Comparison of ENCODE assay signal across 10 cellular contexts in the genomic region with DNA sequence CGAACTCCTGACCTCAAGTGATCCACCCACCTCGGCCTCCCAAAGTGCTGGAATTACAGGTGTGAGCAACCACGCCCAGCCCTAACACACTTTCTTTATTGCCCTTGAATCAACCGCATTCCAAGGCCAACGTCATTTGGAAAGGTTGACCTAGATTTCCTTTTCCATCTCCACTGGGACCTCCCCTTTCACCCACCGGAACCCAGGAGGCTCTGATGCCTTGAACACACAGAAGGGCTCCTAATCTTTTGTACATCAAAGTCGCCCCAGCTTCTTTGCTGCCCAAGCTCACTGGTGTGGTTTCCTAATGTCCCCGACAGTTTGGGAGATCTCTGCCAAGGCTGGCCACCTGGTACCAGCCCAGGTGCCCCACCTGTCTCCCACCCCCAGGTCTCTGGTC. TPM values are rescaled to one million over a fixed set of nuclear protein-coding genes. Genes with fewer than 3 reads are reported as not detected.
DNase-seq lines count a peak whose midpoint lies in the region; ATAC-seq and TF ChIP-seq lines count a peak whose summit lies in the region.
"Had no signal": no experiment of that assay in that cellular context is flagged by ENCODE, and none has a peak within 500 bp of the region (broad histone marks: within the 10 kb centered on the region; RNA-seq: fewer than 3 reads in every experiment).

No MANE protein-coding gene starts in this region.

- intact Hi-C loops in CD14-positive monocyte (cut with micrococcal nuclease) (loop anchor here (5.0 to 10.0 kb wide), 4 partner anchors 46 to 252 kb away; a partner anchor contains a TSS), natural killer cell (cut with micrococcal nuclease) (no loop called here)
- intact Hi-C loops in activated T-helper 2 cell treated with anti-CD3 and anti-CD28 coated beads, Interferon-gamma antibody, Interleukin-2, Interleukin-4, amounts not matched to agents 10 μg/mL and 5 μg/mL and 100 μg/mL, durations not matched to agents 14 hours and 24 hours and 36 hours (cut with micrococcal nuclease): no loop called here

- H3K27me3 Mint-ChIP-seq in CD14-positive monocyte (ENCODE audit: low read depth in 3 of 3) (peaks cover 2 to 5% (median 5%) of the 10 kb centered on the region in 3 donors), HFFc6 (ENCODE audit: insufficient read depth) (no peaks in the 10 kb centered on the region; the same call in 1 of the 2 replicates), natural killer cell (ENCODE audit: low read depth in 2 of 2) (no peaks in the 10 kb centered on the region)
- H3K27me3 Mint-ChIP-seq in activated T-helper 2 cell treated with anti-CD3 and anti-CD28 coated beads, Interferon-gamma antibody, Interleukin-2, Interleukin-4, amounts not matched to agents 10 μg/mL and 5 μg/mL and 100 μg/mL, durations not matched to agents 14 hours and 24 hours and 36 hours (ENCODE audit: low read depth): no peaks in the 10 kb centered on the region

- H3K36me3 Mint-ChIP-seq in CD14-positive monocyte (no peaks in the 10 kb centered on the region), HFFc6 (ENCODE audit: low read depth) (no peaks in the 10 kb centered on the region; the same call in 1 of the 2 replicates), natural killer cell (no peaks in the 10 kb centered on the region)
- no peaks in the 10 kb centered on the region for H3K36me3 Mint-ChIP-seq in activated T-helper 2 cell treated with anti-CD3 and anti-CD28 coated beads, Interferon-gamma antibody, Interleukin-2, Interleukin-4, amounts not matched to agents 10 μg/mL and 5 μg/mL and 100 μg/mL, durations not matched to agents 14 hours and 24 hours and 36 hours (ENCODE audit: low read depth)

- H3K4me3 Mint-ChIP-seq in CD14-positive monocyte (peak overlapping the region in 1 of 2 donors; percentile 51), HFFc6 (no peak overlapping the region), natural killer cell (peak overlapping the region; percentile 7)
- H3K4me3 Mint-ChIP-seq in activated T-helper 2 cell treated with anti-CD3 and anti-CD28 coated beads, Interferon-gamma antibody, Interleukin-2, Interleukin-4, amounts not matched to agents 10 μg/mL and 5 μg/mL and 100 μg/mL, durations not matched to agents 14 hours and 24 hours and 36 hours (ENCODE audit: low read depth): no peak overlapping the region

- H3K27ac Mint-ChIP-seq in CD14-positive monocyte: peak overlapping the region; percentile 78 to 98 (median 95)
- peak overlapping the region; percentile 91 for H3K27ac Mint-ChIP-seq in HFFc6
- peak overlapping the region; percentile 57 for H3K27ac Mint-ChIP-seq in activated T-helper 2 cell treated with anti-CD3 and anti-CD28 coated beads, Interferon-gamma antibody, Interleukin-2, Interleukin-4, amounts not matched to agents 10 μg/mL and 5 μg/mL and 100 μg/mL, durations not matched to agents 14 hours and 24 hours and 36 hours
- H3K27ac Mint-ChIP-seq in natural killer cell: no peak overlapping the region

- TF ChIP-seq CTCF in CD14-positive monocyte (IDR thresholded peaks at IDR 0.05) (no peak), HFFc6 (IDR thresholded peaks at IDR 0.05) (no peak), natural killer cell (IDR thresholded peaks at IDR 0.05) (no peak)

- DNase-seq in CD14-positive monocyte (ENCODE audit: low spot score) (no peak), HFFc6 (no peak), natural killer cell (no peak), epidermal melanocyte (ENCODE audit: insufficient read length, low spot score) (no peak)
- no peak for DNase-seq in activated T-helper 2 cell treated with anti-CD3 and anti-CD28 coated beads, Interferon-gamma antibody, Interleukin-2, Interleukin-4, amounts not matched to agents 10 μg/mL and 5 μg/mL and 100 μg/mL, durations not matched to agents 14 hours and 24 hours and 36 hours (ENCODE audit: low spot score)
- DNase-seq in stimulated activated CD4-positive, alpha-beta T cell treated with anti-CD3 and anti-CD28 coated beads, Interleukin-15, amount 100 ng/mL, for 24 hours: no peak
- DNase-seq: kidney glomerular epithelial cell, NCI-H2171 had no signal

- H3K4me1 Mint-ChIP-seq in CD14-positive monocyte (peaks cover 96% of the 10 kb centered on the region), HFFc6 (ENCODE audit: low read depth) (peaks cover 62% of the 10 kb centered on the region), natural killer cell (peaks cover 67 to 75% of the 10 kb centered on the region in 2 donors)
- H3K4me1 Mint-ChIP-seq in activated T-helper 2 cell treated with anti-CD3 and anti-CD28 coated beads, Interferon-gamma antibody, Interleukin-2, Interleukin-4, amounts not matched to agents 10 μg/mL and 5 μg/mL and 100 μg/mL, durations not matched to agents 14 hours and 24 hours and 36 hours (ENCODE audit: low read depth): peaks cover 89% of the 10 kb centered on the region

- ATAC-seq in natural killer cell: no peak
- no peak for ATAC-seq in activated CD4-positive, CD25-positive, alpha-beta regulatory T cell treated with anti-CD3 and anti-CD28 coated beads, Interleukin-2, amount 50 U/mL, for 24 hours
- no peak for ATAC-seq in HG03196 (IDR thresholded peaks at IDR 0.05; ENCODE audit: unreplicated experiment)

- H3K9me3 Mint-ChIP-seq in CD14-positive monocyte (peaks cover 0 to 2% (median 0%) of the 10 kb centered on the region in 7 donors), HFFc6 (peaks cover 6% of the 10 kb centered on the region), natural killer cell (no peaks in the 10 kb centered on the region)
- no peaks in the 10 kb centered on the region for H3K9me3 Mint-ChIP-seq in activated T-helper 2 cell treated with anti-CD3 and anti-CD28 coated beads, Interferon-gamma antibody, Interleukin-2, Interleukin-4, amounts not matched to agents 10 μg/mL and 5 μg/mL and 100 μg/mL, durations not matched to agents 14 hours and 24 hours and 36 hours

RNA-seq across cellular contexts. Expression of a gene that starts 46.2 kb away (rescaled TPM):
- 10 to 100 TPM; 33.1 to 38.3 TPM for polyA plus RNA-seq in CD14-positive monocyte
- total RNA-seq in HFFc6 (2021; fragmentation: NEBNext Ultra II Directional; extraction: Animal tissue kit (Norgen Biotek cat#: 25700)): 10 to 100 TPM; 50.5 to 60.5 (median 55.4) TPM
- total RNA-seq in activated T-helper 2 cell treated with anti-CD3 and anti-CD28 coated beads, Interferon-gamma antibody, Interleukin-2, Interleukin-4, amounts not matched to agents 10 μg/mL and 5 μg/mL and 100 μg/mL, durations not matched to agents 14 hours and 24 hours and 36 hours: 173 and 176 TPM in 2 replicates
- total RNA-seq in natural killer cell: 10 to 100 TPM; 75.4 to 96.5 (median 90.5) TPM

Comparison
In these comparisons a context has a peak if more than half of its experiments do, and no peak if none do; other contexts are left out.
1. H3K27ac Mint-ChIP-seq: peak in CD14-positive monocyte (7 of 7), HFFc6 (single experiment) and activated T-helper 2 cell treated with anti-CD3 and anti-CD28 coated beads, Interferon-gamma antibody, Interleukin-2, Interleukin-4, amounts not matched to agents 10 μg/mL and 5 μg/mL and 100 μg/mL, durations not matched to agents 14 hours and 24 hours and 36 hours (single experiment); none in natural killer cell (0 of 2).
2. intact Hi-C loops: an anchor here in CD14-positive monocyte (5.0 to 10.0 kb wide); none called in activated T-helper 2 cell treated with anti-CD3 and anti-CD28 coated beads, Interferon-gamma antibody, Interleukin-2, Interleukin-4, amounts not matched to agents 10 μg/mL and 5 μg/mL and 100 μg/mL, durations not matched to agents 14 hours and 24 hours and 36 hours and natural killer cell.